In genomic region chr5:91301459-91301858, GRCh38 we compare ENCODE assay signal across 1 cellular context.
TF ChIP-seq lines count a peak whose summit lies in the region.

No MANE protein-coding gene starts in this region.

TF ChIP-seq in A549, 52 proteins besides CTCF, POLR2A, EP300 and RAD21 (continued from another document):
- TF ChIP-seq HMGXB4 (CRISPR knock-in tag; IDR thresholded peaks at IDR 0.05; ENCODE audit: borderline replicate concordance) (peak; percentile 82), FOSL2 (IDR thresholded peaks at IDR 0.05) (no peak), FOSL2 (CRISPR knock-in tag; IDR thresholded peaks at IDR 0.05) (peak; percentile 38; the same call in 1 of the 2 replicates), RFX5 (IDR thresholded peaks at IDR 0.05) (no peak), TP53 (CRISPR knock-in tag; IDR thresholded peaks at IDR 0.05) (peak; percentile 79; the same call in 1 of the 2 replicates), HDAC2 (IDR thresholded peaks at IDR 0.05) (no peak), FOSB (CRISPR knock-in tag; IDR thresholded peaks at IDR 0.05) (peak; percentile 91; the same call in 1 of the 2 replicates), CEBPB (IDR thresholded peaks at IDR 0.05) (peak; percentile 86 to 88), POLR2AphosphoS2 (conservative IDR thresholded peaks at IDR 0.05; ENCODE audit: low read length) (0 out of 2 replicates have a peak, but pooled peaks have one; percentile 22), RARB (CRISPR knock-in tag; IDR thresholded peaks at IDR 0.05) (peak; percentile 79), TFCP2L1 (CRISPR knock-in tag; IDR thresholded peaks at IDR 0.05) (peak; percentile 88), HOXA7 (CRISPR knock-in tag; IDR thresholded peaks at IDR 0.05) (peak; percentile 97), JUN (IDR thresholded peaks at IDR 0.05) (0 out of 5 replicates have a peak, but pooled peaks of 1 of the 2 experiments have one; percentile 7), ZSCAN20 (CRISPR knock-in tag; IDR thresholded peaks at IDR 0.05) (0 out of 2 replicates have a peak, but pooled peaks have one; percentile 15)
- TF ChIP-seq, protein P1, sequence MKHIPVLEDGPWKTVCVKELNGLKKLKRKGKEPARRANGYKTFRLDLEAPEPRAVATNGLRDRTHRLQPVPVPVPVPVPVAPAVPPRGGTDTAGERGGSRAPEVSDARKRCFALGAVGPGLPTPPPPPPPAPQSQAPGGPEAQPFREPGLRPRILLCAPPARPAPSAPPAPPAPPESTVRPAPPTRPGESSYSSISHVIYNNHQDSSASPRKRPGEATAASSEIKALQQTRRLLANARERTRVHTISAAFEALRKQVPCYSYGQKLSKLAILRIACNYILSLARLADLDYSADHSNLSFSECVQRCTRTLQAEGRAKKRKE (CRISPR knock-in tag; IDR thresholded peaks at IDR 0.05; ENCODE audit: low read depth): peak; percentile 61; the same call in 1 of the 2 replicates
- TF ChIP-seq, protein P2, sequence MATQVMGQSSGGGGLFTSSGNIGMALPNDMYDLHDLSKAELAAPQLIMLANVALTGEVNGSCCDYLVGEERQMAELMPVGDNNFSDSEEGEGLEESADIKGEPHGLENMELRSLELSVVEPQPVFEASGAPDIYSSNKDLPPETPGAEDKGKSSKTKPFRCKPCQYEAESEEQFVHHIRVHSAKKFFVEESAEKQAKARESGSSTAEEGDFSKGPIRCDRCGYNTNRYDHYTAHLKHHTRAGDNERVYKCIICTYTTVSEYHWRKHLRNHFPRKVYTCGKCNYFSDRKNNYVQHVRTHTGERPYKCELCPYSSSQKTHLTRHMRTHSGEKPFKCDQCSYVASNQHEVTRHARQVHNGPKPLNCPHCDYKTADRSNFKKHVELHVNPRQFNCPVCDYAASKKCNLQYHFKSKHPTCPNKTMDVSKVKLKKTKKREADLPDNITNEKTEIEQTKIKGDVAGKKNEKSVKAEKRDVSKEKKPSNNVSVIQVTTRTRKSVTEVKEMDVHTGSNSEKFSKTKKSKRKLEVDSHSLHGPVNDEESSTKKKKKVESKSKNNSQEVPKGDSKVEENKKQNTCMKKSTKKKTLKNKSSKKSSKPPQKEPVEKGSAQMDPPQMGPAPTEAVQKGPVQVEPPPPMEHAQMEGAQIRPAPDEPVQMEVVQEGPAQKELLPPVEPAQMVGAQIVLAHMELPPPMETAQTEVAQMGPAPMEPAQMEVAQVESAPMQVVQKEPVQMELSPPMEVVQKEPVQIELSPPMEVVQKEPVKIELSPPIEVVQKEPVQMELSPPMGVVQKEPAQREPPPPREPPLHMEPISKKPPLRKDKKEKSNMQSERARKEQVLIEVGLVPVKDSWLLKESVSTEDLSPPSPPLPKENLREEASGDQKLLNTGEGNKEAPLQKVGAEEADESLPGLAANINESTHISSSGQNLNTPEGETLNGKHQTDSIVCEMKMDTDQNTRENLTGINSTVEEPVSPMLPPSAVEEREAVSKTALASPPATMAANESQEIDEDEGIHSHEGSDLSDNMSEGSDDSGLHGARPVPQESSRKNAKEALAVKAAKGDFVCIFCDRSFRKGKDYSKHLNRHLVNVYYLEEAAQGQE (IDR thresholded peaks at IDR 0.05): peak; percentile 15; the same call in 1 of the 2 replicates
